In the genomic region with DNA sequence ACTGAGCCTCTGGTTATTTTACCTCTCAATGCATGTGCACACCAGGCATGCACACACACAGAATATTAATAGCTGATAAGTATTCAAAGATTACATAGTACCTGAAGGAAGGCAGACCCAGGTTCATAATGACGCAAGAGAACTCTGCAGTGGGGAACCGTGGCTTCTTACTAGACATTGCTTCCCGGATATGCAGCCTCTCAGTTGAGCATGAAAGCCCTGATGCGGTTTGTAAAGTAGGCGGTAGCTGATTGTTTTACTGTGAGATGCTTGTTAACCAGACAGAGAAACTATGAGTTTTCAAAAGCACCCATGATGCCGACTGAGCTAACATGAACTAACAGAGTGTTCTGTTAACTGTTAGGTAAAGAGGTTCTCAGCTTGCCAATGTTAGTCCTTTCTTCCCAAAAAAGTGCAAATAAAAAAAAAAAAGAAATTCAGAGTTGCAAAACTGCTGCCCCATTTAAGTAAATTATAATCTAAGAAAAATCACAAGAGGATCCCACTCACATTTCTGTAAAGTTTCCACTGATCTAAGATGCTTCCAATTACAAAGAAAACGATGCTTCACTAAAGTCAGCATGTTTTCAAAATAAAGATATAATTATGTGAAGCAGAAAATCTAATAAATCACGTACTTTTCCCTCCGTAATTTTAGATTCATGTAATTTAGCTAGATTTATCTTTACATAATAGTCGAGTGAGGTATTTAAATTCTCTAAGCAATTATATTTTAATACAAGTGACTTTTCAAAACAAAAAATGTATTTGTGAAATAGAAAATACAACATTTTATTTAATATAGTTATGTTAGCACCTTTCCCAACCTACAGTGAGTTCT, we compare ENCODE assay signal across 1 cellular context.
TF ChIP-seq lines count a peak whose summit lies in the region.

No MANE protein-coding gene starts in this region.

TF ChIP-seq in GM23338, 12 proteins besides CTCF, POLR2A, EP300 and RAD21 (continued from another document):
- TF ChIP-seq, protein P1, sequence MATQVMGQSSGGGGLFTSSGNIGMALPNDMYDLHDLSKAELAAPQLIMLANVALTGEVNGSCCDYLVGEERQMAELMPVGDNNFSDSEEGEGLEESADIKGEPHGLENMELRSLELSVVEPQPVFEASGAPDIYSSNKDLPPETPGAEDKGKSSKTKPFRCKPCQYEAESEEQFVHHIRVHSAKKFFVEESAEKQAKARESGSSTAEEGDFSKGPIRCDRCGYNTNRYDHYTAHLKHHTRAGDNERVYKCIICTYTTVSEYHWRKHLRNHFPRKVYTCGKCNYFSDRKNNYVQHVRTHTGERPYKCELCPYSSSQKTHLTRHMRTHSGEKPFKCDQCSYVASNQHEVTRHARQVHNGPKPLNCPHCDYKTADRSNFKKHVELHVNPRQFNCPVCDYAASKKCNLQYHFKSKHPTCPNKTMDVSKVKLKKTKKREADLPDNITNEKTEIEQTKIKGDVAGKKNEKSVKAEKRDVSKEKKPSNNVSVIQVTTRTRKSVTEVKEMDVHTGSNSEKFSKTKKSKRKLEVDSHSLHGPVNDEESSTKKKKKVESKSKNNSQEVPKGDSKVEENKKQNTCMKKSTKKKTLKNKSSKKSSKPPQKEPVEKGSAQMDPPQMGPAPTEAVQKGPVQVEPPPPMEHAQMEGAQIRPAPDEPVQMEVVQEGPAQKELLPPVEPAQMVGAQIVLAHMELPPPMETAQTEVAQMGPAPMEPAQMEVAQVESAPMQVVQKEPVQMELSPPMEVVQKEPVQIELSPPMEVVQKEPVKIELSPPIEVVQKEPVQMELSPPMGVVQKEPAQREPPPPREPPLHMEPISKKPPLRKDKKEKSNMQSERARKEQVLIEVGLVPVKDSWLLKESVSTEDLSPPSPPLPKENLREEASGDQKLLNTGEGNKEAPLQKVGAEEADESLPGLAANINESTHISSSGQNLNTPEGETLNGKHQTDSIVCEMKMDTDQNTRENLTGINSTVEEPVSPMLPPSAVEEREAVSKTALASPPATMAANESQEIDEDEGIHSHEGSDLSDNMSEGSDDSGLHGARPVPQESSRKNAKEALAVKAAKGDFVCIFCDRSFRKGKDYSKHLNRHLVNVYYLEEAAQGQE (IDR thresholded peaks at IDR 0.05; ENCODE audit: unreplicated experiment): no peak
